In genomic region chr2:101027852-101028251, GRCh38 we compare ENCODE assay signal across 30 cellular contexts.
"Had no signal": no experiment of that assay in that cellular context is flagged by ENCODE, and none has a peak within 500 bp of the region (broad histone marks: within the 10 kb centered on the region; RNA-seq: fewer than 3 reads in every experiment).

No MANE protein-coding gene starts in this region.

- H3K36me3 ChIP-seq: neural progenitor cell, uterus had no signal

- H3K4me3 ChIP-seq: neural progenitor cell, pancreas, prostate gland, right atrium auricular region, skin epidermis, smooth muscle cell, spleen, suprapubic skin, testis, tibial artery, transverse colon, upper lobe of right lung, uterus had no signal

- H3K9me3 Mint-ChIP-seq: naive B cell; naive thymus-derived CD8-positive, alpha-beta T cell; nephron; stimulated activated memory B cell treated with anti-CD40 and anti-IgM and Interleukin-4, amounts not matched to agents 10 μg/mL and 1 μg/mL and 100 μg/mL, for 72 hours; stimulated activated naive CD8-positive, alpha-beta T cell treated with anti-CD3 and anti-CD28 coated beads, Interleukin-15, amount 100 ng/mL, for 72 hours; type B pancreatic cell had no signal

- H3K4me2 ChIP-seq: neural progenitor cell, smooth muscle cell had no signal

- H3K9ac ChIP-seq: neural progenitor cell had no signal

- H2AFZ ChIP-seq: neural progenitor cell had no signal

- H3K27me3 Mint-ChIP-seq: stimulated activated memory B cell treated with anti-CD40 and anti-IgM and Interleukin-4, amounts not matched to agents 10 μg/mL and 1 μg/mL and 100 μg/mL, for 72 hours; stimulated activated naive CD8-positive, alpha-beta T cell treated with anti-CD3 and anti-CD28 coated beads, Interleukin-15, amount 100 ng/mL, for 72 hours; type B pancreatic cell had no signal

- FAIRE-seq: pancreas had no signal

- H3K4me1 ChIP-seq: pancreas, spleen, suprapubic skin, testis, tibial artery, upper lobe of right lung, uterus had no signal

- H3K36me3 Mint-ChIP-seq: naive B cell; naive thymus-derived CD8-positive, alpha-beta T cell had no signal

- DNase-seq: naive B cell; naive thymus-derived CD8-positive, alpha-beta T cell; occipital lobe; pancreas; retina; spleen; stimulated activated CD4-positive, alpha-beta T cell treated with anti-CD3 and anti-CD28 coated beads, Interleukin-12 subunit alpha, Interleukin-12 subunit beta, amount 100 ng/mL, for 4 hours; stimulated activated CD4-positive, alpha-beta T cell treated with anti-CD3 and anti-CD28 coated beads, Interleukin-1b, Interleukin-23, amount 100 ng/mL, for 48 hours; stimulated activated CD4-positive, alpha-beta T cell treated with anti-CD3 and anti-CD28 coated beads, Interleukin-4, amount 100 ng/mL, for 1 hour; stimulated activated CD4-positive, alpha-beta T cell treated with anti-CD3 and anti-CD28 coated beads, Interleukin-4, amount 100 ng/mL, for 4 hours; stimulated activated CD8-positive, alpha-beta memory T cell treated with anti-CD3 and anti-CD28 coated beads, Interleukin-4, amount 100 ng/mL, for 48 hours; stimulated activated naive CD4-positive, alpha-beta T cell; stimulated activated naive CD8-positive, alpha-beta T cell treated with anti-CD3 and anti-CD28 coated beads, Interleukin-15, amount 100 ng/mL, for 72 hours; stimulated activated naive CD8-positive, alpha-beta T cell treated with anti-CD3 and anti-CD28 coated beads, Interleukin-15, Interleukin-2, amounts not matched to agents 100 U/mL and 50 U/mL, for 24 hours; substantia nigra; testis; tibial artery; transverse colon; upper lobe of right lung; uterus had no signal

- H3K27ac Mint-ChIP-seq: naive B cell; naive thymus-derived CD8-positive, alpha-beta T cell; nephron; neural progenitor cell; stimulated activated memory B cell treated with anti-CD40 and anti-IgM and Interleukin-4, amounts not matched to agents 10 μg/mL and 1 μg/mL and 100 μg/mL, for 72 hours; type B pancreatic cell had no signal

- H3K4me3 Mint-ChIP-seq: naive B cell; naive thymus-derived CD8-positive, alpha-beta T cell; nephron; neural progenitor cell; stimulated activated memory B cell treated with anti-CD40 and anti-IgM and Interleukin-4, amounts not matched to agents 10 μg/mL and 1 μg/mL and 100 μg/mL, for 72 hours; stimulated activated naive CD8-positive, alpha-beta T cell treated with anti-CD3 and anti-CD28 coated beads, Interleukin-15, amount 100 ng/mL, for 72 hours; type B pancreatic cell had no signal

- H3K27ac ChIP-seq: neural progenitor cell, pancreas, prostate gland, right atrium auricular region, skin epidermis, spleen, suprapubic skin, testis, tibial artery, transverse colon, upper lobe of right lung, uterus had no signal

- H3K9me3 ChIP-seq: pancreas, prostate gland, right atrium auricular region, spleen, suprapubic skin, testis, tibial artery, transverse colon, upper lobe of right lung, uterus had no signal

- H3K27me3 ChIP-seq: neural progenitor cell, pancreas, right atrium auricular region, spleen, suprapubic skin, testis, tibial artery, transverse colon, upper lobe of right lung, uterus had no signal

- ATAC-seq: naive thymus-derived CD8-positive, alpha-beta T cell; sciatic nerve; stimulated activated memory B cell treated with anti-CD40 and anti-IgM and Interleukin-4, amounts not matched to agents 10 μg/mL and 1 μg/mL and 100 μg/mL, for 72 hours; stimulated activated naive CD8-positive, alpha-beta T cell treated with anti-CD3 and anti-CD28 coated beads, Interleukin-15, amount 100 ng/mL, for 72 hours; stimulated activated naive CD8-positive, alpha-beta T cell treated with anti-CD3 and anti-CD28 coated beads, Interleukin-15, Interleukin-2, amounts not matched to agents 100 U/mL and 50 U/mL, for 24 hours; upper lobe of right lung had no signal

- H3K4me1 Mint-ChIP-seq: naive B cell; naive thymus-derived CD8-positive, alpha-beta T cell; nephron; stimulated activated naive CD8-positive, alpha-beta T cell treated with anti-CD3 and anti-CD28 coated beads, Interleukin-15, amount 100 ng/mL, for 72 hours had no signal
